Comparison of ENCODE assay signal across 8 cellular contexts in genomic region chr21:34889287-34889536, GRCh38.
DNase-seq lines count a peak whose midpoint lies in the region; ATAC-seq, FAIRE-seq and TF ChIP-seq lines count a peak whose summit lies in the region.

No MANE protein-coding gene starts in this region.

- H3K27me3 ChIP-seq in IMR-90 (ENCODE audit: control insufficient read depth, insufficient read depth, low read length) (no peaks in the 10 kb centered on the region), colonic mucosa (peaks cover 19% of the 10 kb centered on the region), lung (ENCODE audit: control insufficient read depth, insufficient read depth) (no peaks in the 10 kb centered on the region), stomach smooth muscle (ENCODE audit: control insufficient read depth in 1 of 2, insufficient read depth in 2 of 2, low read length in 2 of 2) (peaks cover 27 to 54% of the 10 kb centered on the region in 2 donors)

- H3K9ac ChIP-seq in IMR-90 (ENCODE audit: low read depth, low read length), result peak overlapping the region; percentile 97
- H3K9ac ChIP-seq in colonic mucosa (ENCODE audit: low read depth in 2 of 2, low read length in 2 of 2), result peak overlapping the region; percentile 89 to 94
- peak overlapping the region; percentile 36 to 93 for H3K9ac ChIP-seq in stomach smooth muscle (ENCODE audit: low read length in 2 of 2)

- H2BK120ac ChIP-seq in IMR-90 (ENCODE audit: low read depth, low read length), result peak overlapping the region; percentile 78

- H2BK20ac ChIP-seq in IMR-90 (ENCODE audit: low read depth, low read length), result no peak overlapping the region

- TF ChIP-seq CTCF in A549 (IDR thresholded peaks at IDR 0.05) (no peak), IMR-90 (conservative IDR thresholded peaks at IDR 0.05; ENCODE audit: low read depth, low read length) (no peak), colonic mucosa (IDR thresholded peaks at IDR 0.05) (no peak), lung (IDR thresholded peaks at IDR 0.05; ENCODE audit: control extremely low read depth, extremely low read depth) (no peak)

- FAIRE-seq in A549 (lab: Jason Lieb, UNC), result no peak

- peak overlapping the region; percentile 86 for H3K4me2 ChIP-seq in A549
- H3K4me2 ChIP-seq in IMR-90 (ENCODE audit: low read depth, low read length), result peak overlapping the region; percentile 90

- in situ Hi-C loops in IMR-90 (cut with MboI; ENCODE audit: low sequenced_read_pairs), result loop anchor here (5.0 to 10.0 kb wide), 4 partner anchors 318 to 1046 kb away; no protein-coding TSS in a partner anchor

- POLR2A ChIA-PET in A549 (lab: Yijun Ruan, JAX) (interaction anchor here (1.0 to 4.9 kb wide), 12 partner anchors 16 to 951 kb away, joined by 3 to 70 read pairs (median 7); no protein-coding TSS in a partner anchor), IMR-90 (lab: Charles Lee; ENCODE audit: unreplicated experiment) (interaction anchor here (1.2 to 2.3 kb wide), 3 partner anchors 316 to 367 kb away, joined by 3 to 13 read pairs (median 4); no protein-coding TSS in a partner anchor)

- H3K9me3 ChIP-seq in A549 (no peaks in the 10 kb centered on the region), IMR-90 (ENCODE audit: control insufficient read depth, insufficient read depth, low read length) (no peaks in the 10 kb centered on the region), colonic mucosa (no peaks in the 10 kb centered on the region), lung (ENCODE audit: control insufficient read depth in 2 of 2, insufficient read depth in 1 of 2, low read length in 1 of 2) (peaks cover 0 to 2% of the 10 kb centered on the region in 2 donors), stomach smooth muscle (ENCODE audit: control insufficient read depth in 2 of 2, low read length in 2 of 2) (no peaks in the 10 kb centered on the region)

- H2AFZ ChIP-seq in IMR-90 (replicated peaks; ENCODE audit: low read length, poor library complexity), result peak overlapping the region; percentile 92

- intact Hi-C loops in IMR-90 (cut with micrococcal nuclease) (loop anchor here (2.0 to 5.0 kb wide), 7 partner anchors 87 to 1138 kb away; no protein-coding TSS in a partner anchor), colonic mucosa (cut with DNase I) (loop anchor here (5.0 kb wide), 1 partner anchor 92 kb away; no protein-coding TSS in a partner anchor)

- H3K14ac ChIP-seq in IMR-90 (replicated peaks; ENCODE audit: low read depth, low read length), result peak overlapping the region; percentile 54; the same call in 1 of the 2 replicates

- peak overlapping the region; percentile 78 for H4K91ac ChIP-seq in IMR-90 (ENCODE audit: insufficient read depth, low read depth, low read length)

- H2BK15ac ChIP-seq in IMR-90 (ENCODE audit: low read depth, low read length), result no peak overlapping the region

- peak overlapping the region; percentile 67; the same call in 1 of the 2 replicates for H2AK5ac ChIP-seq in IMR-90 (ENCODE audit: low read depth, low read length)

- peak overlapping the region; percentile 98 to 100 for H3K27ac ChIP-seq in A549
- peak overlapping the region; percentile 99 for H3K27ac ChIP-seq in IMR-90 (ENCODE audit: insufficient read depth, low read length)
- peak overlapping the region; percentile 98 for H3K27ac ChIP-seq in colonic mucosa
- H3K27ac ChIP-seq in lung (ENCODE audit: low read depth in 1 of 2, low read length in 1 of 2), result peak overlapping the region; percentile 88 to 94
- H3K27ac ChIP-seq in stomach smooth muscle (ENCODE audit: low read length), result peak overlapping the region; percentile 55

- peak overlapping the region; percentile 69 for H4K5ac ChIP-seq in IMR-90 (ENCODE audit: low read depth, low read length)

- H3K4ac ChIP-seq in IMR-90 (ENCODE audit: low read depth, low read length), result peak overlapping the region; percentile 97

- peak overlapping the region; percentile 86 for H3K23ac ChIP-seq in IMR-90 (ENCODE audit: low read depth, low read length)

- peak in 1 of 2 experiments; percentile 30; a peak in 3 of 6 replicates for ATAC-seq in A549
- ATAC-seq in GM19023 (IDR thresholded peaks at IDR 0.05; ENCODE audit: unreplicated experiment), result peak; percentile 14
- ATAC-seq in IMR-90 (ENCODE audit: low read depth), result no peak; the same call in 1 of the 2 replicates
- peak; percentile 1 for ATAC-seq in lung (ENCODE audit: insufficient read depth, low FRiP score)
- no peak for ATAC-seq in GM18858 (IDR thresholded peaks at IDR 0.05; ENCODE audit: unreplicated experiment)

- H3K4me3 ChIP-seq in A549 (peak overlapping the region; percentile 72), IMR-90 (ENCODE audit: insufficient read depth, low read depth, low read length) (peak overlapping the region; percentile 91), colonic mucosa (peak overlapping the region; percentile 62), lung (peak overlapping the region; percentile 58), stomach smooth muscle (ENCODE audit: low read length in 2 of 2) (peak overlapping the region; percentile 79 to 84)

- peak overlapping the region; percentile 80; the same call in 1 of the 2 replicates for H3K56ac ChIP-seq in IMR-90 (ENCODE audit: extremely low read depth, insufficient read depth, low read length)

- no TSS peak for BruUV-seq in IMR-90 (replicated peaks; lab: Mats Ljungman, UMichigan)

- H3K4me1 ChIP-seq in A549, result peaks cover 11% of the 10 kb centered on the region
- H3K4me1 ChIP-seq in IMR-90 (ENCODE audit: control insufficient read depth, insufficient read depth, low read length), result no peaks in the 10 kb centered on the region
- H3K4me1 ChIP-seq in colonic mucosa, result peaks cover 9% of the 10 kb centered on the region
- peaks cover 0 to 5% of the 10 kb centered on the region in 2 donors for H3K4me1 ChIP-seq in lung (ENCODE audit: control insufficient read depth in 2 of 2, insufficient read depth in 2 of 2, low read length in 2 of 2)
- H3K4me1 ChIP-seq in stomach smooth muscle (ENCODE audit: control insufficient read depth, insufficient read depth, low read length), result peaks cover 39% of the 10 kb centered on the region

- H3K36me3 ChIP-seq in IMR-90 (ENCODE audit: control insufficient read depth, insufficient read depth, low read length) (peaks cover 2% of the 10 kb centered on the region; the same call in 1 of the 2 replicates), colonic mucosa (no peaks in the 10 kb centered on the region), lung (ENCODE audit: control insufficient read depth in 2 of 2, insufficient read depth in 2 of 2, low read length in 2 of 2) (no peaks in the 10 kb centered on the region), stomach smooth muscle (ENCODE audit: control insufficient read depth in 2 of 2, insufficient read depth in 2 of 2, low read length in 2 of 2) (no peaks in the 10 kb centered on the region)

- no peak for TF ChIP-seq POLR2A in A549 (IDR thresholded peaks at IDR 0.05; ENCODE audit: low read length)
- TF ChIP-seq POLR2A in IMR-90 (IDR thresholded peaks at IDR 0.05; ENCODE audit: low read depth, low read length), result no peak

- no peak for TF ChIP-seq EP300 in A549 (IDR thresholded peaks at IDR 0.05)

- H2AK9ac ChIP-seq in IMR-90 (replicated peaks; ENCODE audit: low read depth, low read length, poor library complexity), result peak overlapping the region; percentile 98

- dilution Hi-C loops in IMR-90 (cut with HindIII; ENCODE audit: low sequenced_read_pairs, unreplicated experiment), result no loop called here

- peak overlapping the region; percentile 80 for H3K18ac ChIP-seq in IMR-90 (ENCODE audit: low read depth, low read length)

- peak in 1 of 2 experiments; percentile 66 for DNase-seq in A549 (ENCODE audit: low read depth in 1 of 2, low spot score in 1 of 2)
- DNase-seq in IMR-90, result peak; percentile 74
- DNase-seq in UCSD-AML1 (lab: John Stamatoyannopoulos, UW; ENCODE audit: unreplicated experiment), result peak; percentile 75
- peak; percentile 47 for DNase-seq in colonic mucosa
- peak; percentile 60 for DNase-seq in lung (ENCODE audit: low spot score)

- TF ChIP-seq RAD21 in A549 (conservative IDR thresholded peaks at IDR 0.05 in 1 of 2, IDR thresholded peaks at IDR 0.05 in 1 of 2) (no peak), IMR-90 (IDR thresholded peaks at IDR 0.05; ENCODE audit: low read length) (no peak)

- H3K79me1 ChIP-seq in IMR-90 (ENCODE audit: low read depth in 1 of 2, low read length in 2 of 2), result peaks cover 0 to 14% of the 10 kb centered on the region in 2 experiments; a peak in 2 of 4 replicates

- 0% methylated on average over 4 of the region's 31 CpGs for WGBS in A549 (ENCODE audit: missing lambda C conversion rate)
- 2% methylated on average over 13 of the region's 31 CpGs; no CpG with 5 or more reads in 1 of the 2 experiments for WGBS in IMR-90 (ENCODE audit: extremely low coverage in 2 of 2, insufficient read length in 1 of 2), 2 experiments
- WGBS in lung, 2 donors, result 0% methylated on average over 15 to 31 of the region's 31 CpGs

- CTCF ChIA-PET in A549 (lab: Yijun Ruan, JAX), result interaction anchor here (0.6 to 7.3 kb wide), 35 partner anchors 9 to 1139 kb away, joined by 3 to 46 read pairs (median 4); no protein-coding TSS in a partner anchor
- CTCF ChIA-PET in IMR-90 (lab: Yijun Ruan, JAX), result interaction anchor here (0.8 to 1.6 kb wide), 8 partner anchors 76 to 1053 kb away, joined by 3 to 6 read pairs (median 3); no protein-coding TSS in a partner anchor

- H2BK5ac ChIP-seq in IMR-90 (ENCODE audit: low read depth, low read length, poor library complexity, severe bottlenecking), result peak overlapping the region; percentile 96

- peaks cover 17% of the 10 kb centered on the region for H4K20me1 ChIP-seq in IMR-90 (ENCODE audit: insufficient read depth, low read length)

- H4K8ac ChIP-seq in IMR-90 (ENCODE audit: low read depth in 2 of 2, low read length in 2 of 2), result peak overlapping the region; percentile 73 to 75

- H3K9me1 ChIP-seq in IMR-90 (ENCODE audit: insufficient read depth, low read length), result no peaks in the 10 kb centered on the region

TF ChIP-seq in A549, 52 proteins besides CTCF, POLR2A, EP300 and RAD21 (continues in another document):
- TF ChIP-seq, protein P1, sequence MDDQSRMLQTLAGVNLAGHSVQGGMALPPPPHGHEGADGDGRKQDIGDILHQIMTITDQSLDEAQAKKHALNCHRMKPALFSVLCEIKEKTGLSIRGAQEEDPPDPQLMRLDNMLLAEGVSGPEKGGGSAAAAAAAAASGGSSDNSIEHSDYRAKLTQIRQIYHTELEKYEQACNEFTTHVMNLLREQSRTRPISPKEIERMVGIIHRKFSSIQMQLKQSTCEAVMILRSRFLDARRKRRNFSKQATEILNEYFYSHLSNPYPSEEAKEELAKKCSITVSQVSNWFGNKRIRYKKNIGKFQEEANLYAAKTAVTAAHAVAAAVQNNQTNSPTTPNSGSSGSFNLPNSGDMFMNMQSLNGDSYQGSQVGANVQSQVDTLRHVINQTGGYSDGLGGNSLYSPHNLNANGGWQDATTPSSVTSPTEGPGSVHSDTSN (IDR thresholded peaks at IDR 0.05), result no peak

TF ChIP-seq in IMR-90, 13 proteins besides CTCF, POLR2A, EP300 and RAD21 (continues in another document):
- TF ChIP-seq NFE2L2 (IDR thresholded peaks at IDR 0.05; ENCODE audit: low read depth, low read length), result no peak
- no peak for TF ChIP-seq CEBPB (IDR thresholded peaks at IDR 0.05; ENCODE audit: low read depth, low read length)

Comparison
In these comparisons a context has a peak if more than half of its experiments do, and no peak if none do; other contexts are left out.
1. ATAC-seq: peak in GM19023 (single experiment) and lung (single experiment); none in IMR-90 (single experiment) and GM18858 (single experiment).
2. Peak in every context shown above with its lines, with median percentiles within 50 percentile points of each other: H3K27ac ChIP-seq, H3K4me3 ChIP-seq and H3K9ac ChIP-seq.